19 cellular contexts compared by ENCODE assay signal in genomic region chr9:134568116-134568515, GRCh38.
DNase-seq lines count a peak whose midpoint lies in the region; ATAC-seq lines count a peak whose summit lies in the region.
"Had no signal": no experiment of that assay in that cellular context is flagged by ENCODE, and none has a peak within 500 bp of the region (broad histone marks: within the 10 kb centered on the region; RNA-seq: fewer than 3 reads in every experiment).

No MANE protein-coding gene starts in this region.

- intact Hi-C loops in Right ventricle myocardium superior (cut with DNase I): no loop called here
- intact Hi-C loops in left ventricle myocardium superior (cut with micrococcal nuclease): no loop called here
- intact Hi-C loops in posterior vena cava (cut with DNase I): loop anchor here in 1 of 2 donors (5.0 kb wide), 1 partner anchor 349 kb away; the partner anchor contains the start of gene FCN1

- DNase-seq in Right ventricle myocardium superior: peak; percentile 20
- no peak for DNase-seq in left ventricle myocardium superior
- DNase-seq in islet precursor cell: peak; percentile 46
- DNase-seq in posterior vena cava (ENCODE audit: low spot score): peak; percentile 66
- DNase-seq in NCI-H526 treated with DMSO at 0.1 percent for 48 hours (lab: John Stamatoyannopoulos, UW): no peak
- DNase-seq: activated CD4-positive, alpha-beta T cell treated with anti-CD3 and anti-CD28 coated beads for 1 hour; activated naive CD8-positive, alpha-beta T cell treated with anti-CD3 and anti-CD28 coated beads, Interleukin-2, amount 10 ng/mL, durations not matched to agents 7 days and 5 days; Calu3; mesendoderm; NCI-H1092 treated with DMSO at 0.1 percent for 48 hours; NCI-H2029 treated with DMSO at 0.1 percent for 48 hours; PC-3; stimulated activated CD4-positive, alpha-beta T cell treated with anti-CD3 and anti-CD28 coated beads, Interleukin-1b, Interleukin-23, amount 100 ng/mL, for 48 hours had no signal

- ATAC-seq in Right ventricle myocardium superior (ENCODE audit: poor library complexity) (no peak), left ventricle myocardium superior (no peak), HG03095 (IDR thresholded peaks at IDR 0.05; ENCODE audit: unreplicated experiment) (no peak), esophagus mucosa (no peak), GM21737 (IDR thresholded peaks at IDR 0.05; ENCODE audit: unreplicated experiment) (no peak)
- ATAC-seq: naive thymus-derived CD8-positive, alpha-beta T cell; PC-3; stimulated activated effector memory CD8-positive, alpha-beta T cell treated with anti-CD3 and anti-CD28 coated beads, Interleukin-12 subunit alpha, Interleukin-12 subunit beta, amount 100 ng/mL, for 72 hours; T-cell had no signal

Comparison
In these comparisons a context has a peak if more than half of its experiments do, and no peak if none do; other contexts are left out.
1. DNase-seq: peak in Right ventricle myocardium superior (single experiment), islet precursor cell (single experiment) and posterior vena cava (single experiment); none in left ventricle myocardium superior (single experiment) and NCI-H526 treated with DMSO at 0.1 percent for 48 hours (single experiment).